20 cellular contexts compared by ENCODE assay signal in the genomic region with DNA sequence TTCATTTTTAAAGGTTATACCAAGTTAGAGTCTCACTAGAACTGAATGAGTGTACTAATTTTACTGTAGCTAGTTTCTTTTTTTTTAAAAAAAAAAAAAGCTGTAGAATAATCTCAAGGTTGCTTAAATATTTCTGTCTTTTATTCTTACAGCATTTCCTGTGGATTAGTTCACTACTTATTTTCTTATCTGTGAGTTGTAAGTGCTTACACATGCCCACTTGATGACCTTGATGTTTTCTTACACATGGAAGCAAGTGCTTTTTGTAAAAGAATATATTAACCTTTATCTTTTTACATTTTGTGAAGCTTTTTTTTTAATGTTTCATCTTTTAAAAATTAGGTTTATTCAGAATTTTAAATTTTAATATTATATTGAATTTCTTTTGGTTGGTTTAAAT. TPM values are rescaled to one million over a fixed set of nuclear protein-coding genes. Genes with fewer than 3 reads are reported as not detected.
A peak's percentile ranks its signal among the peaks of the same experiment; 100 is the strongest.
DNase-seq lines count a peak whose midpoint lies in the region; ATAC-seq and TF ChIP-seq lines count a peak whose summit lies in the region.
"Had no signal": no experiment of that assay in that cellular context is flagged by ENCODE, and none has a peak within 500 bp of the region (broad histone marks: within the 10 kb centered on the region; RNA-seq: fewer than 3 reads in every experiment).

No MANE protein-coding gene starts in this region.

- H3K9me1 ChIP-seq in IMR-90 (ENCODE audit: insufficient read depth, low read length) = peaks cover 5% of the 10 kb centered on the region; the same call in 1 of the 2 replicates

- TF ChIP-seq POLR2A in IMR-90 (IDR thresholded peaks at IDR 0.05; ENCODE audit: low read depth, low read length) = no peak

- POLR2A ChIA-PET in IMR-90 (lab: Charles Lee; ENCODE audit: unreplicated experiment) = interaction anchor here (0.6 kb wide), 2 partner anchors 9 to 52 kb away, joined by 3 to 6 read pairs; no protein-coding TSS in a partner anchor

- no peak overlapping the region for H3K23ac ChIP-seq in IMR-90 (ENCODE audit: low read depth, low read length)

- CTCF ChIA-PET in IMR-90 (lab: Yijun Ruan, JAX) = interaction anchor here (0.7 kb wide), 1 partner anchor 550 kb away, joined by 3 read pairs; no protein-coding TSS in a partner anchor
- CTCF ChIA-PET in Calu3 (lab: Charles Lee) = interaction anchor here (0.7 to 1.0 kb wide), 2 partner anchors 11 to 307 kb away, joined by 4 read pairs; no protein-coding TSS in a partner anchor

- H2BK5ac ChIP-seq in IMR-90 (ENCODE audit: low read depth, low read length, poor library complexity, severe bottlenecking) = no peak overlapping the region

- peaks cover 15% of the 10 kb centered on the region for H3K4me1 Mint-ChIP-seq in Calu3 (ENCODE audit: low read depth, unreplicated experiment)

- peaks cover 4% of the 10 kb centered on the region; the same call in 1 of the 2 replicates for H3K36me3 ChIP-seq in IMR-90 (ENCODE audit: control insufficient read depth, insufficient read depth, low read length)
- peaks cover 50% of the 10 kb centered on the region for H3K36me3 ChIP-seq in SU-DHL-6 (ENCODE audit: low read length)

- H2BK20ac ChIP-seq in IMR-90 (ENCODE audit: low read depth, low read length) = no peak overlapping the region

- no peak overlapping the region for H2AFZ ChIP-seq in IMR-90 (replicated peaks; ENCODE audit: low read length, poor library complexity)
- H2AFZ ChIP-seq in SU-DHL-6 (ENCODE audit: low read depth, low read length, severe bottlenecking) = no peak overlapping the region

- no peaks in the 10 kb centered on the region for H3K27me3 ChIP-seq in IMR-90 (ENCODE audit: control insufficient read depth, insufficient read depth, low read length)
- no peaks in the 10 kb centered on the region for H3K27me3 ChIP-seq in SU-DHL-6 (ENCODE audit: low read length)

- in situ Hi-C loops in IMR-90 (cut with MboI; ENCODE audit: low sequenced_read_pairs) = no loop called here

- H3K4me3 ChIP-seq in IMR-90 (ENCODE audit: insufficient read depth, low read depth, low read length) (no peak overlapping the region), SU-DHL-6 (ENCODE audit: insufficient read depth, low read length, poor library complexity, severe bottlenecking) (no peak overlapping the region), fibroblast of pulmonary artery (replicated peaks; ENCODE audit: low read depth, low read length) (no peak overlapping the region)
- H3K4me3 ChIP-seq: SJSA1 had no signal

- no peaks in the 10 kb centered on the region for H3K9me3 ChIP-seq in IMR-90 (ENCODE audit: control insufficient read depth, insufficient read depth, low read length)
- no peaks in the 10 kb centered on the region for H3K9me3 ChIP-seq in SU-DHL-6 (ENCODE audit: insufficient read depth, low read length)
- H3K9me3 ChIP-seq: SJSA1 had no signal

- no peak overlapping the region for H4K5ac ChIP-seq in IMR-90 (ENCODE audit: low read depth, low read length)

- intact Hi-C loops in IMR-90 (cut with micrococcal nuclease) = no loop called here
- intact Hi-C loops in Calu3 (cut with micrococcal nuclease; ENCODE audit: unreplicated experiment) = no loop called here

- H3K4me1 ChIP-seq in IMR-90 (ENCODE audit: control insufficient read depth, insufficient read depth, low read length) = no peaks in the 10 kb centered on the region

- H3K14ac ChIP-seq in IMR-90 (replicated peaks; ENCODE audit: low read depth, low read length) = no peak overlapping the region

- no peak overlapping the region for H3K4ac ChIP-seq in IMR-90 (ENCODE audit: low read depth, low read length)

- no peak overlapping the region for H3K56ac ChIP-seq in IMR-90 (ENCODE audit: extremely low read depth, insufficient read depth, low read length)

- peak; percentile 2 for DNase-seq in IMR-90
- DNase-seq in fibroblast of pulmonary artery (ENCODE audit: low read depth) = peak; percentile 27
- no peak for DNase-seq in Calu3
- DNase-seq in activated CD4-positive, alpha-beta T cell treated with anti-CD3 and anti-CD28 coated beads for 48 hours = no peak
- DNase-seq: C1 segment of cervical spinal cord; CD8-positive, alpha-beta T cell; DMS153; KG1; NCI-H1092 treated with DMSO at 0.1 percent for 48 hours; NCI-H1436 treated with DMSO at 0.1 percent for 48 hours; NCI-H1930; NCI-H226; NCI-H510A treated with DMSO at 0.1 percent for 48 hours; NCI-H774 had no signal

- TF ChIP-seq CTCF in IMR-90 (conservative IDR thresholded peaks at IDR 0.05; ENCODE audit: low read depth, low read length) (no peak), SU-DHL-6 (IDR thresholded peaks at IDR 0.05; ENCODE audit: insufficient read depth, low read length, poor library complexity, severe bottlenecking) (no peak), fibroblast of pulmonary artery (IDR thresholded peaks at IDR 0.05; ENCODE audit: low read length, missing control alignments) (no peak), Calu3 (IDR thresholded peaks at IDR 0.05; ENCODE audit: unreplicated experiment) (no peak)

- H3K9me2 ChIP-seq in SU-DHL-6 (replicated peaks; ENCODE audit: insufficient read depth, low read length) = no peaks in the 10 kb centered on the region

- H3K9me3 Mint-ChIP-seq in Calu3 (ENCODE audit: low read depth, unreplicated experiment) = peaks cover 3% of the 10 kb centered on the region
- H3K9me3 Mint-ChIP-seq: CD8-positive, alpha-beta T cell had no signal

- no peaks in the 10 kb centered on the region for H4K20me1 ChIP-seq in IMR-90 (ENCODE audit: insufficient read depth, low read length)
- no peaks in the 10 kb centered on the region for H4K20me1 ChIP-seq in SU-DHL-6 (ENCODE audit: low read depth, low read length)

- H2BK120ac ChIP-seq in IMR-90 (ENCODE audit: low read depth, low read length) = no peak overlapping the region

- no peak overlapping the region for H2AK5ac ChIP-seq in IMR-90 (ENCODE audit: low read depth, low read length)

- H4K91ac ChIP-seq in IMR-90 (ENCODE audit: insufficient read depth, low read depth, low read length) = no peak overlapping the region

- H3K36me3 Mint-ChIP-seq in Calu3 (ENCODE audit: insufficient read depth, unreplicated experiment) = peaks cover 21% of the 10 kb centered on the region

- no peak overlapping the region for H3K4me2 ChIP-seq in IMR-90 (ENCODE audit: low read depth, low read length)
- no peak overlapping the region for H3K4me2 ChIP-seq in SU-DHL-6 (ENCODE audit: low read depth, low read length, poor library complexity, severe bottlenecking)

- peaks cover 4% of the 10 kb centered on the region for H3K79me2 ChIP-seq in SU-DHL-6 (ENCODE audit: insufficient read depth, low read length)

- no peak overlapping the region for H3K27ac Mint-ChIP-seq in Calu3 (ENCODE audit: unreplicated experiment)
- H3K27ac Mint-ChIP-seq: CD8-positive, alpha-beta T cell had no signal

- 0 out of 4 replicates have a peak, but pooled peaks cover 0 to 4% of the 10 kb centered on the region in 2 experiments for H3K79me1 ChIP-seq in IMR-90 (ENCODE audit: low read depth in 1 of 2, low read length in 2 of 2)

- BruUV-seq in IMR-90 (replicated peaks; lab: Mats Ljungman, UMichigan) = no TSS peak
- BruUV-seq in Calu3 (replicated peaks; lab: Mats Ljungman, UMichigan) = no TSS peak

- no peak overlapping the region for H3K18ac ChIP-seq in IMR-90 (ENCODE audit: low read depth, low read length)

- H3K4me3 Mint-ChIP-seq in Calu3 (ENCODE audit: low read depth, unreplicated experiment) = no peak overlapping the region
- H3K4me3 Mint-ChIP-seq: CD8-positive, alpha-beta T cell had no signal

- no peak for ATAC-seq in IMR-90 (ENCODE audit: low read depth)
- no peak for ATAC-seq in GM21423 (IDR thresholded peaks at IDR 0.05; ENCODE audit: unreplicated experiment)
- ATAC-seq in GM19395 (IDR thresholded peaks at IDR 0.05; ENCODE audit: unreplicated experiment) = no peak
- ATAC-seq: CD8-positive, alpha-beta T cell; HCT116; Right ventricle myocardium inferior had no signal

- no peak overlapping the region for H4K8ac ChIP-seq in IMR-90 (ENCODE audit: low read depth in 2 of 2, low read length in 2 of 2)

- H3F3A ChIP-seq in SU-DHL-6 (ENCODE audit: insufficient read depth) = peaks cover 22% of the 10 kb centered on the region

- H2BK15ac ChIP-seq in IMR-90 (ENCODE audit: low read depth, low read length) = no peak overlapping the region

- no peaks in the 10 kb centered on the region for H3K27me3 Mint-ChIP-seq in Calu3 (ENCODE audit: unreplicated experiment)

- H3K9ac ChIP-seq in IMR-90 (ENCODE audit: low read depth, low read length) (no peak overlapping the region), SU-DHL-6 (ENCODE audit: low read length) (no peak overlapping the region)

- dilution Hi-C loops in IMR-90 (cut with HindIII; ENCODE audit: low sequenced_read_pairs, unreplicated experiment) = no loop called here

- H2AK9ac ChIP-seq in IMR-90 (replicated peaks; ENCODE audit: low read depth, low read length, poor library complexity) = no peak overlapping the region

- no peak for TF ChIP-seq RAD21 in IMR-90 (IDR thresholded peaks at IDR 0.05; ENCODE audit: low read length)

- H3K27ac ChIP-seq in IMR-90 (ENCODE audit: insufficient read depth, low read length) (no peak overlapping the region), SU-DHL-6 (ENCODE audit: low read depth, low read length) (peak overlapping the region; percentile 12; the same call in 1 of the 2 replicates)

TF ChIP-seq in IMR-90, 13 proteins besides CTCF, POLR2A, EP300 and RAD21 (continues in another document):
- TF ChIP-seq FOS (IDR thresholded peaks at IDR 0.05; ENCODE audit: low read depth, low read length) (no peak), MAFK (IDR thresholded peaks at IDR 0.05; ENCODE audit: low read depth, low read length) (no peak), RFX5 (IDR thresholded peaks at IDR 0.05; ENCODE audit: low read depth, low read length) (no peak), RCOR1 (IDR thresholded peaks at IDR 0.05; ENCODE audit: insufficient replicate concordance, low read length) (no peak), SMC3 (IDR thresholded peaks at IDR 0.05; ENCODE audit: low read depth, low read length) (no peak), CEBPB (IDR thresholded peaks at IDR 0.05; ENCODE audit: low read depth, low read length) (no peak), BHLHE40 (IDR thresholded peaks at IDR 0.05; ENCODE audit: low read depth, low read length) (no peak), NFE2L2 (IDR thresholded peaks at IDR 0.05; ENCODE audit: low read depth, low read length) (no peak)
- TF ChIP-seq, protein P1, sequence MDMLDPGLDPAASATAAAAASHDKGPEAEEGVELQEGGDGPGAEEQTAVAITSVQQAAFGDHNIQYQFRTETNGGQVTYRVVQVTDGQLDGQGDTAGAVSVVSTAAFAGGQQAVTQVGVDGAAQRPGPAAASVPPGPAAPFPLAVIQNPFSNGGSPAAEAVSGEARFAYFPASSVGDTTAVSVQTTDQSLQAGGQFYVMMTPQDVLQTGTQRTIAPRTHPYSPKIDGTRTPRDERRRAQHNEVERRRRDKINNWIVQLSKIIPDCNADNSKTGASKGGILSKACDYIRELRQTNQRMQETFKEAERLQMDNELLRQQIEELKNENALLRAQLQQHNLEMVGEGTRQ (IDR thresholded peaks at IDR 0.05; ENCODE audit: low read depth, low read length) = no peak

RNA-seq across cellular contexts. Expression of a gene that starts 57.8 kb away (rescaled TPM):
- total RNA-seq in IMR-90 (2012; rRNA removed) (22.6 and 33.3 TPM in 2 replicates), Calu3 (2022) (47.2 and 55.3 TPM in 2 replicates)
- polyA plus RNA-seq in IMR-90 (2012; rRNA removed) = 10.7 and 13.8 TPM in 2 replicates
- 2.0 and 3.2 TPM in 2 replicates for polyA plus RNA-seq in IMR-90 (2012; cell fraction: cytosol; rRNA removed)
- polyA plus RNA-seq in IMR-90 (2012; cell fraction: nucleus; rRNA removed; ENCODE audit: low replicate concordance) = 0.75 and 4.6 TPM in 2 replicates

Comparison
In these comparisons a context has a peak if more than half of its experiments do, and no peak if none do; other contexts are left out.
1. DNase-seq: peak in IMR-90 (single experiment) and fibroblast of pulmonary artery (single experiment); none in Calu3 (single experiment) and activated CD4-positive, alpha-beta T cell treated with anti-CD3 and anti-CD28 coated beads for 48 hours (single experiment).